In the genomic region with DNA sequence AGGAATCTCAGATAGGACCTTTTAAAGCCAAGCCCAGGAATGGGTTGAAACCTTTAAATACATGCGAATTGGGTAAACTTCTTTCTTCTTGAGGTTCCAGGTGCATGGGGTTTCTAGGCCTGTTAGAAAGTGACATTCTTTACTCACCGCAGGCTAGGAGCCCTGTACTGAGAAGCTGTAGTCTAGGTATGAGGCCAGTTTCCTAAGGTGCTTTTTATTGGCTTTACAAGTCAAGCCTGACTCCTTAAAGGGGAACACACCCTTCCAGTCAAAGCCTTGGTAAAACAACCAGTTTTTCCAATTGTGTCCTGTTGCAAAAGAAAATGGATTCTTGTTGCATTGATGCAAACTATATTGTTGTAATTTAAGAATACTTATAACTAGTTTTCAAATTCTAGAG, we compare ENCODE assay signal across 12 cellular contexts.
DNase-seq lines count a peak whose midpoint lies in the region; ATAC-seq, FAIRE-seq and TF ChIP-seq lines count a peak whose summit lies in the region.
"Had no signal": no experiment of that assay in that cellular context is flagged by ENCODE, and none has a peak within 500 bp of the region (broad histone marks: within the 10 kb centered on the region; RNA-seq: fewer than 3 reads in every experiment).

No MANE protein-coding gene starts in this region.

- POLR2A ChIA-PET in WTC11 (lab: Charles Lee): interaction anchor here (0.6 kb wide), 1 partner anchor 135 kb away, joined by 3 read pairs; no protein-coding TSS in a partner anchor
- POLR2A ChIA-PET in SK-N-SH (lab: Yijun Ruan, JAX): no interaction called here

- H3K4me3 ChIP-seq in SK-N-SH (ENCODE audit: low read depth in 2 of 2, low read length in 1 of 2): no peak overlapping the region
- H3K4me3 ChIP-seq: skin epidermis, suprapubic skin had no signal

- H3K4me1 ChIP-seq in SK-N-SH (ENCODE audit: control insufficient read depth in 1 of 2, insufficient read depth in 2 of 2, low read depth in 1 of 2, low read length in 1 of 2): no peaks in the 10 kb centered on the region; a peak in 1 of 4 replicates
- H3K4me1 ChIP-seq: suprapubic skin had no signal

- H3K27ac ChIP-seq in SK-N-SH (ENCODE audit: low read depth in 2 of 2, low read length in 1 of 2): no peak overlapping the region
- H3K27ac ChIP-seq: skin epidermis, suprapubic skin had no signal

- TF ChIP-seq EP300 in SK-N-SH (IDR thresholded peaks at IDR 0.05; ENCODE audit: borderline replicate concordance in 1 of 2, low read depth in 1 of 2, low read length in 1 of 2): no peak

- H3F3A ChIP-seq in SK-N-SH (replicated peaks; ENCODE audit: insufficient read depth): no peaks in the 10 kb centered on the region

- ATAC-seq in GM19467 (IDR thresholded peaks at IDR 0.05; ENCODE audit: unreplicated experiment) (peak; percentile 86), HG03025 (IDR thresholded peaks at IDR 0.05; ENCODE audit: low FRiP score, unreplicated experiment) (peak; percentile 88), WTC11 (peak; percentile 55)

- no peaks in the 10 kb centered on the region for H3K9me2 ChIP-seq in SK-N-SH

- no peak overlapping the region; the same call in 1 of the 2 replicates for H2AFZ ChIP-seq in SK-N-SH (ENCODE audit: low read depth)

- TF ChIP-seq CTCF in WTC11 (IDR thresholded peaks at IDR 0.05) (no peak), D721Med (IDR thresholded peaks at IDR 0.05; ENCODE audit: insufficient read depth, missing control alignments) (no peak), SK-N-SH (IDR thresholded peaks at IDR 0.05) (no peak)

- no peak for TF ChIP-seq RAD21 in SK-N-SH (IDR thresholded peaks at IDR 0.05; ENCODE audit: low read length)

- no peak overlapping the region for H3K4me2 ChIP-seq in SK-N-SH

- H3K36me3 ChIP-seq in SK-N-SH (replicated peaks in 1 of 2; ENCODE audit: control insufficient read depth in 1 of 2, insufficient read depth in 2 of 2, low read length in 1 of 2): no peaks in the 10 kb centered on the region
- H3K36me3 ChIP-seq: suprapubic skin had no signal

- peak; percentile 33; the same call in 1 of the 2 replicates for TF ChIP-seq POLR2A in GM12891 (IDR thresholded peaks at IDR 0.05; ENCODE audit: low read depth, low read length)

- H3K27ac Mint-ChIP-seq in WTC11: no peak overlapping the region
- no peak overlapping the region for H3K27ac Mint-ChIP-seq in activated naive CD4-positive, alpha-beta T cell treated with anti-CD3 and anti-CD28 coated beads, Interleukin-2, amount 10 ng/mL, durations not matched to agents 7 days and 5 days
- H3K27ac Mint-ChIP-seq: T-helper 1 cell treated with Interleukin-12 subunit alpha and Interleukin-12 subunit beta and Interleukin-4 antibody, amounts not matched to agents 30 μg/mL and 1 μg/mL, for 36 hours had no signal

- 83% methylated on average over 2 of the region's 2 CpGs for WGBS in SK-N-SH (ENCODE audit: low lambda C conversion rate)

- CTCF ChIA-PET in WTC11 (lab: Charles Lee): interaction anchor here (1.0 to 4.6 kb wide), 3 partner anchors 120 to 397 kb away, joined by 3 to 33 read pairs (median 5); no protein-coding TSS in a partner anchor
- CTCF ChIA-PET in activated naive CD4-positive, alpha-beta T cell treated with anti-CD3 and anti-CD28 coated beads, Interleukin-2, amount 10 ng/mL, durations not matched to agents 7 days and 5 days (lab: Charles Lee): interaction anchor here (0.7 to 1.9 kb wide), 9 partner anchors 9 to 668 kb away, joined by 3 to 12 read pairs (median 3); no protein-coding TSS in a partner anchor
- CTCF ChIA-PET in SK-N-SH (lab: Yijun Ruan, JAX): interaction anchor here (0.8 to 2.3 kb wide), 3 partner anchors 8 to 120 kb away, joined by 3 to 9 read pairs (median 3); no protein-coding TSS in a partner anchor

- FAIRE-seq in GM12891 (lab: Jason Lieb, UNC) (peak; percentile 84), D721Med (lab: Jason Lieb, UNC) (no peak)

- H3K27me3 Mint-ChIP-seq in WTC11 (ENCODE audit: low read depth): no peaks in the 10 kb centered on the region
- no peaks in the 10 kb centered on the region for H3K27me3 Mint-ChIP-seq in activated naive CD4-positive, alpha-beta T cell treated with anti-CD3 and anti-CD28 coated beads, Interleukin-2, amount 10 ng/mL, durations not matched to agents 7 days and 5 days

- no peaks in the 10 kb centered on the region for H3K9me3 Mint-ChIP-seq in WTC11
- no peaks in the 10 kb centered on the region for H3K9me3 Mint-ChIP-seq in activated naive CD4-positive, alpha-beta T cell treated with anti-CD3 and anti-CD28 coated beads, Interleukin-2, amount 10 ng/mL, durations not matched to agents 7 days and 5 days
- H3K9me3 Mint-ChIP-seq: T-helper 1 cell treated with Interleukin-12 subunit alpha and Interleukin-12 subunit beta and Interleukin-4 antibody, amounts not matched to agents 30 μg/mL and 1 μg/mL, for 36 hours had no signal

- H4K20me1 ChIP-seq in SK-N-SH (ENCODE audit: insufficient read depth): no peaks in the 10 kb centered on the region

- H3K4me3 Mint-ChIP-seq in WTC11: no peak overlapping the region
- H3K4me3 Mint-ChIP-seq in activated naive CD4-positive, alpha-beta T cell treated with anti-CD3 and anti-CD28 coated beads, Interleukin-2, amount 10 ng/mL, durations not matched to agents 7 days and 5 days: no peak overlapping the region
- H3K4me3 Mint-ChIP-seq: T-helper 1 cell treated with Interleukin-12 subunit alpha and Interleukin-12 subunit beta and Interleukin-4 antibody, amounts not matched to agents 30 μg/mL and 1 μg/mL, for 36 hours had no signal

- no peaks in the 10 kb centered on the region for H3K9me3 ChIP-seq in SK-N-SH
- H3K9me3 ChIP-seq: suprapubic skin had no signal

- H3K79me2 ChIP-seq in SK-N-SH (ENCODE audit: insufficient read depth): no peaks in the 10 kb centered on the region

- peaks cover 10% of the 10 kb centered on the region for H3K4me1 Mint-ChIP-seq in WTC11
- H3K4me1 Mint-ChIP-seq in activated naive CD4-positive, alpha-beta T cell treated with anti-CD3 and anti-CD28 coated beads, Interleukin-2, amount 10 ng/mL, durations not matched to agents 7 days and 5 days: peaks cover 13% of the 10 kb centered on the region

- no peak overlapping the region for H3K9ac ChIP-seq in SK-N-SH

- H3K27me3 ChIP-seq in SK-N-SH (ENCODE audit: insufficient read depth): no peaks in the 10 kb centered on the region
- H3K27me3 ChIP-seq: suprapubic skin had no signal

- H3K36me3 Mint-ChIP-seq in WTC11: no peaks in the 10 kb centered on the region
- no peaks in the 10 kb centered on the region for H3K36me3 Mint-ChIP-seq in activated naive CD4-positive, alpha-beta T cell treated with anti-CD3 and anti-CD28 coated beads, Interleukin-2, amount 10 ng/mL, durations not matched to agents 7 days and 5 days

- DNase-seq in GM12891 (ENCODE audit: insufficient read length, low spot score): no peak
- no peak for DNase-seq in WTC11 (ENCODE audit: low spot score)
- no peak for DNase-seq in activated naive CD4-positive, alpha-beta T cell treated with anti-CD3 and anti-CD28 coated beads, Interleukin-2, amount 10 ng/mL, durations not matched to agents 7 days and 5 days
- no peak for DNase-seq in D721Med (ENCODE audit: insufficient read length, low spot score)
- no peak for DNase-seq in epidermal melanocyte (ENCODE audit: insufficient read length, low spot score)
- DNase-seq in SK-N-SH: no peak
- DNase-seq: NCI-H1694 treated with DMSO at 0.1 percent for 48 hours had no signal

TF ChIP-seq in GM12891, 5 proteins besides CTCF, POLR2A, EP300 and RAD21:
- TF ChIP-seq TAF1 (IDR thresholded peaks at IDR 0.05; ENCODE audit: low read depth, low read length) (no peak), SPI1 (IDR thresholded peaks at IDR 0.05; ENCODE audit: low read depth, low read length) (no peak)

TF ChIP-seq in WTC11, 78 proteins besides CTCF, POLR2A, EP300 and RAD21 (continues in another document):
- TF ChIP-seq HMGA2 (CRISPR knock-in tag; IDR thresholded peaks at IDR 0.05) (no peak), ZNF416 (CRISPR knock-in tag; IDR thresholded peaks at IDR 0.05) (no peak), CBFB (CRISPR knock-in tag; IDR thresholded peaks at IDR 0.05; ENCODE audit: low read depth) (no peak), ATF1 (CRISPR knock-in tag; IDR thresholded peaks at IDR 0.05) (no peak)
- TF ChIP-seq, protein P1, sequence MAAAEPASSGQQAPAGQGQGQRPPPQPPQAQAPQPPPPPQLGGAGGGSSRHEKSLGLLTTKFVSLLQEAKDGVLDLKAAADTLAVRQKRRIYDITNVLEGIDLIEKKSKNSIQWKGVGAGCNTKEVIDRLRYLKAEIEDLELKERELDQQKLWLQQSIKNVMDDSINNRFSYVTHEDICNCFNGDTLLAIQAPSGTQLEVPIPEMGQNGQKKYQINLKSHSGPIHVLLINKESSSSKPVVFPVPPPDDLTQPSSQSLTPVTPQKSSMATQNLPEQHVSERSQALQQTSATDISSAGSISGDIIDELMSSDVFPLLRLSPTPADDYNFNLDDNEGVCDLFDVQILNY (CRISPR knock-in tag; IDR thresholded peaks at IDR 0.05): no peak

TF ChIP-seq in SK-N-SH, 30 proteins besides CTCF, POLR2A, EP300 and RAD21:
- TF ChIP-seq RCOR1 (IDR thresholded peaks at IDR 0.05; ENCODE audit: low read length) (no peak), FOXJ3 (CRISPR knock-in tag; IDR thresholded peaks at IDR 0.05) (no peak)
- TF ChIP-seq, protein P2, sequence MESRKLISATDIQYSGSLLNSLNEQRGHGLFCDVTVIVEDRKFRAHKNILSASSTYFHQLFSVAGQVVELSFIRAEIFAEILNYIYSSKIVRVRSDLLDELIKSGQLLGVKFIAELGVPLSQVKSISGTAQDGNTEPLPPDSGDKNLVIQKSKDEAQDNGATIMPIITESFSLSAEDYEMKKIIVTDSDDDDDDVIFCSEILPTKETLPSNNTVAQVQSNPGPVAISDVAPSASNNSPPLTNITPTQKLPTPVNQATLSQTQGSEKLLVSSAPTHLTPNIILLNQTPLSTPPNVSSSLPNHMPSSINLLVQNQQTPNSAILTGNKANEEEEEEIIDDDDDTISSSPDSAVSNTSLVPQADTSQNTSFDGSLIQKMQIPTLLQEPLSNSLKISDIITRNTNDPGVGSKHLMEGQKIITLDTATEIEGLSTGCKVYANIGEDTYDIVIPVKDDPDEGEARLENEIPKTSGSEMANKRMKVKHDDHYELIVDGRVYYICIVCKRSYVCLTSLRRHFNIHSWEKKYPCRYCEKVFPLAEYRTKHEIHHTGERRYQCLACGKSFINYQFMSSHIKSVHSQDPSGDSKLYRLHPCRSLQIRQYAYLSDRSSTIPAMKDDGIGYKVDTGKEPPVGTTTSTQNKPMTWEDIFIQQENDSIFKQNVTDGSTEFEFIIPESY (IDR thresholded peaks at IDR 0.05; ENCODE audit: borderline replicate concordance, low read depth): no peak
TF ChIP-seq in SK-N-SH: peak in this region for 0.
